26 cellular contexts compared by ENCODE assay signal in the genomic region with DNA sequence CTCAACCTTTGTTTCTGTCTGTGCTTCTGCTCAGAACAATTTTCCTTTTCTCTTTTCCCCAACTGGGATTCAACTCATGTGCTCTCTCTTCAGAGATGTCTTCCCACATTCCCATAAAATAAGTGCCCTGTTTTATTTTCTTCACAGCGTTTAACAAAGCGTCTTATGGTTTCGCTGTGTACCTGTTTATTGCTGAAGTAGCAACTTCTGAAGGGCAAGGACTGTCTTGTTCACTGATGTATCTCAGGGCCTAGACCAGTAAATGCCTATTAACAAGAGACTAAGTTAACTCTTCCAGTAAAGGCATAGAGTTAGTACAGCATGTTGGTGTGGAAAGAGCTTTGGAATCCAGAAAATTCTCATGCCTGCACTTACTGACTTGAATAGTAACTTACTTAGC. TPM values are rescaled to one million over a fixed set of nuclear protein-coding genes. Genes with fewer than 3 reads are reported as not detected.
A peak's percentile ranks its signal among the peaks of the same experiment; 100 is the strongest.
DNase-seq lines count a peak whose midpoint lies in the region; ATAC-seq, FAIRE-seq and TF ChIP-seq lines count a peak whose summit lies in the region.
"Had no signal": no experiment of that assay in that cellular context is flagged by ENCODE, and none has a peak within 500 bp of the region (broad histone marks: within the 10 kb centered on the region; RNA-seq: fewer than 3 reads in every experiment).

No MANE protein-coding gene starts in this region.

- TF ChIP-seq EP300 in HepG2 (IDR thresholded peaks at IDR 0.05; ENCODE audit: low read depth in 2 of 2, low read length in 2 of 2) (no peak), HepG2 (CRISPR knock-in tag; IDR thresholded peaks at IDR 0.05; ENCODE audit: borderline replicate concordance) (no peak)

- no peak overlapping the region for H3K4me3 Mint-ChIP-seq in activated CD4-positive, alpha-beta memory T cell treated with anti-CD3 and anti-CD28 coated beads for 36 hours
- H3K4me3 Mint-ChIP-seq: CD14-positive monocyte, IgD-negative memory B cell had no signal

- no peak overlapping the region for H3K27ac Mint-ChIP-seq in activated CD4-positive, alpha-beta memory T cell treated with anti-CD3 and anti-CD28 coated beads for 36 hours
- H3K27ac Mint-ChIP-seq: CD14-positive monocyte, IgD-negative memory B cell had no signal

- H4K91ac ChIP-seq in neuronal stem cell (ENCODE audit: low read depth, low read length, poor library complexity), result no peak overlapping the region

- no peak for TF ChIP-seq POLR2A in HepG2 (IDR thresholded peaks at IDR 0.05; ENCODE audit: insufficient read depth in 1 of 2, low read depth in 2 of 2, low read length in 2 of 2)
- no peak for TF ChIP-seq POLR2A in right lobe of liver (IDR thresholded peaks at IDR 0.05)

- H4K8ac ChIP-seq in neuronal stem cell (ENCODE audit: low read depth, low read length), result no peak overlapping the region

- no peaks in the 10 kb centered on the region for H3K79me1 ChIP-seq in neuronal stem cell (ENCODE audit: low read depth, low read length)

- H2BK5ac ChIP-seq in neuronal stem cell (ENCODE audit: low read length), result no peak overlapping the region

- H3K79me2 ChIP-seq in HepG2 (ENCODE audit: insufficient read depth, low read length), result no peaks in the 10 kb centered on the region
- peaks cover 4% of the 10 kb centered on the region; the same call in 1 of the 2 replicates for H3K79me2 ChIP-seq in Karpas-422 (ENCODE audit: low read length)

- no peak overlapping the region for H3K4me2 ChIP-seq in HepG2 (ENCODE audit: low read depth, low read length)
- peak overlapping the region; percentile 24 for H3K4me2 ChIP-seq in Karpas-422 (ENCODE audit: low read depth, low read length, poor library complexity, severe bottlenecking)
- no peak overlapping the region for H3K4me2 ChIP-seq in neuronal stem cell (ENCODE audit: insufficient read depth, low read length, poor library complexity, severe bottlenecking)

- in situ Hi-C loops in HepG2 (cut with HindIII; ENCODE audit: extremely low pct_ligation_motif_present, low pct_unique_long_range_greater_than_20kb), result no loop called here

- no TSS peak for BruUV-seq in HepG2 (replicated peaks; lab: Mats Ljungman, UMichigan)

- H3K9me3 Mint-ChIP-seq in activated CD4-positive, alpha-beta memory T cell treated with anti-CD3 and anti-CD28 coated beads for 36 hours, result no peaks in the 10 kb centered on the region
- H3K9me3 Mint-ChIP-seq: CD14-positive monocyte, IgD-negative memory B cell had no signal

- no peak overlapping the region for H2AK5ac ChIP-seq in neuronal stem cell (ENCODE audit: low read depth, low read length)

- no peak overlapping the region for H2BK15ac ChIP-seq in neuronal stem cell (ENCODE audit: low read length)

- H3K27me3 ChIP-seq in HepG2 (ENCODE audit: control insufficient read depth in 1 of 2, insufficient read depth in 2 of 2, low read length in 2 of 2) (peaks cover 0 to 10% of the 10 kb centered on the region in 2 experiments; a peak in 2 of 5 replicates), right lobe of liver (no peaks in the 10 kb centered on the region), Karpas-422 (ENCODE audit: low read length) (no peaks in the 10 kb centered on the region), neuronal stem cell (ENCODE audit: control insufficient read depth in 3 of 3, insufficient read depth in 3 of 3, low read depth in 1 of 3, low read length in 3 of 3) (peaks cover 0 to 38% (median 0%) of the 10 kb centered on the region in 3 experiments), ascending aorta (no peaks in the 10 kb centered on the region)

- H3K9me3 ChIP-seq in HepG2 (ENCODE audit: low read length) (no peaks in the 10 kb centered on the region), right lobe of liver (no peaks in the 10 kb centered on the region), Karpas-422 (ENCODE audit: low read length) (no peaks in the 10 kb centered on the region), neuronal stem cell (replicated peaks in 1 of 2; ENCODE audit: control insufficient read depth in 2 of 2, insufficient read depth in 1 of 2, low read depth in 1 of 2, low read length in 2 of 2) (no peaks in the 10 kb centered on the region), ascending aorta (no peaks in the 10 kb centered on the region)

- peak overlapping the region; percentile 51 for H3K14ac ChIP-seq in neuronal stem cell (ENCODE audit: low read length)

- H3K4me3 ChIP-seq in HepG2 (replicated peaks in 1 of 3; ENCODE audit: insufficient read depth in 1 of 3, low read depth in 2 of 3, low read length in 3 of 3) (no peak overlapping the region), right lobe of liver (no peak overlapping the region), Karpas-422 (ENCODE audit: low read length) (no peak overlapping the region), neuronal stem cell (ENCODE audit: low read length in 2 of 2) (no peak overlapping the region), ascending aorta (no peak overlapping the region)
- H3K4me3 ChIP-seq: GM23248 had no signal

- H3K23ac ChIP-seq in neuronal stem cell (ENCODE audit: low read depth, low read length, poor library complexity), result no peak overlapping the region

- H3K9ac ChIP-seq in HepG2 (ENCODE audit: insufficient read depth, low read depth, low read length) (no peak overlapping the region), Karpas-422 (ENCODE audit: low read length) (peak overlapping the region; percentile 23; the same call in 1 of the 2 replicates), neuronal stem cell (ENCODE audit: low read depth, low read length, poor library complexity) (no peak overlapping the region)
- H3K9ac ChIP-seq: GM23248 had no signal

- CTCF ChIA-PET in HepG2 (lab: Yijun Ruan, JAX; ENCODE audit: low intra/inter-chr PET ratio, low total read pairs), result no interaction called here
- CTCF ChIA-PET in activated CD4-positive, alpha-beta memory T cell treated with anti-CD3 and anti-CD28 coated beads for 36 hours (lab: Charles Lee), result interaction anchor here (1.5 to 3.5 kb wide), 2 partner anchors 9 to 78 kb away, joined by 6 to 15 read pairs; no protein-coding TSS in a partner anchor

- no peak overlapping the region for H2BK120ac ChIP-seq in neuronal stem cell (ENCODE audit: low read depth, low read length)

- no peak overlapping the region for H3K27ac ChIP-seq in HepG2 (ENCODE audit: extremely low read length, insufficient read depth, low read length)
- no peak overlapping the region for H3K27ac ChIP-seq in right lobe of liver
- peak overlapping the region; percentile 98 for H3K27ac ChIP-seq in Karpas-422 (ENCODE audit: low read length)
- no peak overlapping the region for H3K27ac ChIP-seq in neuronal stem cell (replicated peaks; ENCODE audit: low read length)
- H3K27ac ChIP-seq in ascending aorta, result no peak overlapping the region
- H3K27ac ChIP-seq: GM23248, RWPE1 had no signal

- POLR2A ChIA-PET in HepG2 (lab: Yijun Ruan, JAX), result no interaction called here
- POLR2A ChIA-PET in activated CD4-positive, alpha-beta memory T cell treated with anti-CD3 and anti-CD28 coated beads for 36 hours (lab: Charles Lee), result interaction anchor here (2.1 kb wide), 1 partner anchor 51 kb away, joined by 6 read pairs; no protein-coding TSS in a partner anchor

- H3K27me3 Mint-ChIP-seq in activated CD4-positive, alpha-beta memory T cell treated with anti-CD3 and anti-CD28 coated beads for 36 hours, result no peaks in the 10 kb centered on the region
- H3K27me3 Mint-ChIP-seq: IgD-negative memory B cell had no signal

- TF ChIP-seq RAD21 in HepG2 (CRISPR knock-in tag; IDR thresholded peaks at IDR 0.05), result no peak

- H3K9me2 ChIP-seq in Karpas-422 (replicated peaks; ENCODE audit: insufficient read depth, low read length), result no peaks in the 10 kb centered on the region

- no peak overlapping the region for H2BK12ac ChIP-seq in neuronal stem cell (ENCODE audit: low read length)

- no peak for DNase-seq in HepG2 (ENCODE audit: low spot score)
- no peak for DNase-seq in right lobe of liver
- DNase-seq in Karpas-422, result peak; percentile 44
- DNase-seq in neuronal stem cell (ENCODE audit: low spot score), result no peak
- no peak for DNase-seq in activated CD4-positive, alpha-beta memory T cell treated with anti-CD3 and anti-CD28 coated beads for 36 hours
- no peak for DNase-seq in ascending aorta (ENCODE audit: low spot score in 2 of 2)
- DNase-seq: AML-193, DMS153, GM23248, H7, NCI-H1092, NCI-H1417 treated with DMSO at 0.1 percent for 48 hours, NCI-H1694 treated with DMSO at 0.1 percent for 48 hours, NCI-H2081, NCI-H2227 treated with DMSO at 0.1 percent for 48 hours, NCI-H510A, NCI-H69, SHP77 had no signal

- TF ChIP-seq CTCF in HepG2 (CRISPR knock-in tag; IDR thresholded peaks at IDR 0.05) (no peak), right lobe of liver (IDR thresholded peaks at IDR 0.05) (no peak), ascending aorta (IDR thresholded peaks at IDR 0.05) (no peak)

- intact Hi-C loops in HepG2 (cut with micrococcal nuclease; ENCODE audit: unreplicated experiment) (no loop called here), right lobe of liver (cut with DNase I) (no loop called here), ascending aorta (cut with DNase I) (no loop called here)
- intact Hi-C loops in activated CD4-positive, alpha-beta memory T cell treated with anti-CD3 and anti-CD28 coated beads for 36 hours (cut with micrococcal nuclease), result no loop called here

- WGBS in HepG2 (ENCODE audit: low lambda C conversion rate), result 99% methylated on average over 3 of the region's 3 CpGs
- WGBS in right lobe of liver (ENCODE audit: insufficient coverage, low coverage, low lambda C conversion rate, missing lambda C conversion rate), result 97% methylated on average over 3 of the region's 3 CpGs
- WGBS in neuronal stem cell (ENCODE audit: extremely low coverage in 2 of 2, insufficient read length in 2 of 2, insufficient replicate concordance in 1 of 2), 2 donors, result no CpG with 5 or more reads among the region's 3 CpGs

- FAIRE-seq in HepG2 (lab: Jason Lieb, UNC), result no peak
- FAIRE-seq: A204.1, GM18507 had no signal

- ATAC-seq in HepG2 (no peak), right lobe of liver (no peak), HG02571 (IDR thresholded peaks at IDR 0.05; ENCODE audit: unreplicated experiment) (no peak)
- ATAC-seq: Panc1 had no signal

- H3K36me3 ChIP-seq in HepG2 (replicated peaks in 1 of 2; ENCODE audit: control insufficient read depth in 1 of 2, insufficient read depth in 2 of 2, low read length in 2 of 2), result no peaks in the 10 kb centered on the region
- peaks cover 0 to under 1% (median 0%) of the 10 kb centered on the region in 4 donors for H3K36me3 ChIP-seq in right lobe of liver
- no peaks in the 10 kb centered on the region for H3K36me3 ChIP-seq in Karpas-422 (ENCODE audit: insufficient read depth, low read length)
- H3K36me3 ChIP-seq in neuronal stem cell (replicated peaks in 1 of 2; ENCODE audit: control insufficient read depth in 2 of 2, insufficient read depth in 2 of 2, low read length in 2 of 2), result no peaks in the 10 kb centered on the region
- no peaks in the 10 kb centered on the region for H3K36me3 ChIP-seq in ascending aorta

- peaks cover 23% of the 10 kb centered on the region for H3K4me1 Mint-ChIP-seq in activated CD4-positive, alpha-beta memory T cell treated with anti-CD3 and anti-CD28 coated beads for 36 hours (ENCODE audit: low read depth)

- no peak overlapping the region for H3K18ac ChIP-seq in neuronal stem cell (ENCODE audit: low read length)

- peaks cover 15% of the 10 kb centered on the region for H3K4me1 ChIP-seq in HepG2 (ENCODE audit: insufficient read depth, low read length)
- H3K4me1 ChIP-seq in right lobe of liver, result no peaks in the 10 kb centered on the region
- H3K4me1 ChIP-seq in Karpas-422 (ENCODE audit: low read length), result peaks cover 98% of the 10 kb centered on the region
- H3K4me1 ChIP-seq in neuronal stem cell (ENCODE audit: control insufficient read depth in 2 of 2, insufficient read depth in 1 of 2, low read depth in 1 of 2, low read length in 2 of 2), result peaks cover 2 to 12% of the 10 kb centered on the region in 2 donors
- peaks cover 3 to 7% of the 10 kb centered on the region in 2 donors for H3K4me1 ChIP-seq in ascending aorta

- H2AFZ ChIP-seq in HepG2 (ENCODE audit: low read length) (no peak overlapping the region), Karpas-422 (ENCODE audit: low read length) (no peak overlapping the region), neuronal stem cell (ENCODE audit: low read length) (no peak overlapping the region)
- H2AFZ ChIP-seq: GM23248 had no signal

- H4K20me1 ChIP-seq in HepG2 (ENCODE audit: insufficient read depth, low read length), result no peaks in the 10 kb centered on the region
- H4K20me1 ChIP-seq in Karpas-422 (ENCODE audit: insufficient read depth, low read depth, low read length), result no peaks in the 10 kb centered on the region

- peaks cover 6% of the 10 kb centered on the region for H3K36me3 Mint-ChIP-seq in activated CD4-positive, alpha-beta memory T cell treated with anti-CD3 and anti-CD28 coated beads for 36 hours

- H3K4ac ChIP-seq in neuronal stem cell (ENCODE audit: low read length), result no peak overlapping the region

RNA-seq across cellular contexts. Expression of a gene that starts 42.9 kb away (rescaled TPM):
- total RNA-seq in HepG2 (2016; rRNA removed; fragmentation: Illumina TruSeq; extraction: Trizol) (43.9 and 68.7 TPM in 2 replicates), right lobe of liver (10 to 100 TPM; 15.7 to 43.3 (median 18.9) TPM), ascending aorta (58.9 TPM)
- total RNA-seq in HepG2 (2016; cell fraction: cytosol; rRNA removed; fragmentation: Illumina TruSeq; extraction: Trizol; ENCODE audit: low read depth), result 32.2 and 32.5 TPM in 2 replicates
- total RNA-seq in HepG2 (2016; cell fraction: insoluble cytoplasmic fraction; rRNA removed; fragmentation: Illumina TruSeq; extraction: Trizol), result 37.7 and 65.7 TPM in 2 replicates
- 33.4 and 37.7 TPM in 2 replicates for total RNA-seq in HepG2 (2016; cell fraction: membrane; rRNA removed; fragmentation: Illumina TruSeq; extraction: Trizol)
- 62.3 and 75.4 TPM in 2 replicates for total RNA-seq in HepG2 (2016; cell fraction: nucleus; rRNA removed; fragmentation: Illumina TruSeq; extraction: Trizol)
- 38.0 and 40.1 TPM in 2 replicates for polyA plus RNA-seq in HepG2 (2011; rRNA removed)
- 16.8 and 31.1 TPM in 2 replicates for polyA plus RNA-seq in HepG2 (2011; cell fraction: cytosol; rRNA removed)
- polyA plus RNA-seq in HepG2 (2011; cell fraction: nucleus; rRNA removed), result 16.0 and 18.0 TPM in 2 replicates
- 41.2 and 46.3 TPM in 2 replicates for polyA plus RNA-seq in HepG2 (2012)
- 9.7 and 14.9 TPM in 2 replicates for polyA plus RNA-seq in HepG2 (2016; cell fraction: cytosol; fragmentation: Illumina TruSeq; extraction: Trizol; ENCODE audit: low read depth)
- polyA plus RNA-seq in HepG2 (2016; cell fraction: insoluble cytoplasmic fraction; fragmentation: Illumina TruSeq; extraction: Trizol; ENCODE audit: low read depth), result 43.0 and 47.2 TPM in 2 replicates
- polyA plus RNA-seq in HepG2 (2016; cell fraction: membrane; fragmentation: Illumina TruSeq; extraction: Trizol; ENCODE audit: low read depth), result 21.1 and 21.8 TPM in 2 replicates
- 99.6 and 104 TPM in 2 replicates for polyA plus RNA-seq in HepG2 (2016; cell fraction: nucleus; fragmentation: Illumina TruSeq; extraction: Trizol; ENCODE audit: insufficient read depth, low read depth)
- polyA minus RNA-seq in HepG2 (2011; rRNA and poly(A)+ RNA removed; ENCODE audit: low replicate concordance), result 23.5 and 65.7 TPM in 2 replicates
- 37.6 and 52.6 TPM in 2 replicates for polyA minus RNA-seq in HepG2 (2011; cell fraction: cytosol; rRNA and poly(A)+ RNA removed)
- 26.1 and 36.4 TPM in 2 replicates for polyA minus RNA-seq in HepG2 (2011; cell fraction: nucleus; rRNA and poly(A)+ RNA removed)
- total RNA-seq in Karpas-422 (2014; rRNA removed; shearing (Covaris generic); ENCODE audit: low replicate concordance), result 13.5 and 24.9 TPM in 2 replicates
- polyA plus RNA-seq in neuronal stem cell (2013, experiment 1 of 2), result 78.4 TPM
- polyA plus RNA-seq in neuronal stem cell (2013, experiment 2 of 2), result 81.9 TPM
- total RNA-seq in activated CD4-positive, alpha-beta memory T cell treated with anti-CD3 and anti-CD28 coated beads for 36 hours, result 10 to 100 TPM; 21.9 to 23.0 TPM

RNA-seq across cellular contexts. Expression of a gene that starts 48.8 kb away (rescaled TPM):
- total RNA-seq in HepG2 (2016; rRNA removed; fragmentation: Illumina TruSeq; extraction: Trizol), result not detected in 2 replicates
- not detected in 2 replicates for total RNA-seq in HepG2 (2016; cell fraction: cytosol; rRNA removed; fragmentation: Illumina TruSeq; extraction: Trizol; ENCODE audit: low read depth)
- total RNA-seq in HepG2 (2016; cell fraction: insoluble cytoplasmic fraction; rRNA removed; fragmentation: Illumina TruSeq; extraction: Trizol), result not detected in 2 replicates
- total RNA-seq in HepG2 (2016; cell fraction: membrane; rRNA removed; fragmentation: Illumina TruSeq; extraction: Trizol), result not detected in 2 replicates
- total RNA-seq in HepG2 (2016; cell fraction: nucleus; rRNA removed; fragmentation: Illumina TruSeq; extraction: Trizol), result not detected in 2 replicates
- polyA plus RNA-seq in HepG2 (2011; rRNA removed), result not detected in 2 replicates
- polyA plus RNA-seq in HepG2 (2011; cell fraction: cytosol; rRNA removed), result not detected in 2 replicates
- not detected in 2 replicates for polyA plus RNA-seq in HepG2 (2011; cell fraction: nucleus; rRNA removed)
- polyA plus RNA-seq in HepG2 (2012), result not detected in 2 replicates
- not detected in 2 replicates for polyA plus RNA-seq in HepG2 (2016; cell fraction: cytosol; fragmentation: Illumina TruSeq; extraction: Trizol; ENCODE audit: low read depth)
- not detected in 2 replicates for polyA plus RNA-seq in HepG2 (2016; cell fraction: insoluble cytoplasmic fraction; fragmentation: Illumina TruSeq; extraction: Trizol; ENCODE audit: low read depth)
- polyA plus RNA-seq in HepG2 (2016; cell fraction: membrane; fragmentation: Illumina TruSeq; extraction: Trizol; ENCODE audit: low read depth), result not detected in 2 replicates
- not detected in 2 replicates for polyA plus RNA-seq in HepG2 (2016; cell fraction: nucleus; fragmentation: Illumina TruSeq; extraction: Trizol; ENCODE audit: insufficient read depth, low read depth)
- 0.26 and 0.32 TPM in 2 replicates for polyA minus RNA-seq in HepG2 (2011; rRNA and poly(A)+ RNA removed; ENCODE audit: low replicate concordance)
- polyA minus RNA-seq in HepG2 (2011; cell fraction: cytosol; rRNA and poly(A)+ RNA removed), result not detected in 2 replicates
- polyA minus RNA-seq in HepG2 (2011; cell fraction: nucleus; rRNA and poly(A)+ RNA removed), result not detected in 2 replicates
- total RNA-seq in right lobe of liver, result 1 to 10 TPM; 2.4 to 8.4 (median 5.0) TPM
- total RNA-seq in Karpas-422 (2014; rRNA removed; shearing (Covaris generic); ENCODE audit: low replicate concordance), result 85.4 and 116 TPM in 2 replicates
- 0.22 TPM for polyA plus RNA-seq in neuronal stem cell (2013, experiment 1 of 2)
- polyA plus RNA-seq in neuronal stem cell (2013, experiment 2 of 2), result 0.15 TPM
- total RNA-seq in activated CD4-positive, alpha-beta memory T cell treated with anti-CD3 and anti-CD28 coated beads for 36 hours, result 10 to 100 TPM; 61.7 to 65.8 TPM
- total RNA-seq in ascending aorta, result 36.8 TPM
- total RNA-seq: SK-MEL-5 had no signal
